In genomic region chr2:210611466-210611865, GRCh38 we compare ENCODE assay signal across 21 cellular contexts. TPM values are rescaled to one million over a fixed set of nuclear protein-coding genes. Genes with fewer than 3 reads are reported as not detected.
A peak's percentile ranks its signal among the peaks of the same experiment; 100 is the strongest.
DNase-seq lines count a peak whose midpoint lies in the region; ATAC-seq and TF ChIP-seq lines count a peak whose summit lies in the region.
"Had no signal": no experiment of that assay in that cellular context is flagged by ENCODE, and none has a peak within 500 bp of the region (broad histone marks: within the 10 kb centered on the region; RNA-seq: fewer than 3 reads in every experiment).

No MANE protein-coding gene starts in this region.

- no peaks in the 10 kb centered on the region for H3K4me1 Mint-ChIP-seq in neural progenitor cell
- H3K4me1 Mint-ChIP-seq: activated B cell treated with CpG ODN at 0.5 μM for 24 hours, T-helper 17 cell had no signal

- no peak overlapping the region for H3K9ac ChIP-seq in neural progenitor cell

- H3F3A ChIP-seq in neural progenitor cell (ENCODE audit: low read depth), result no peaks in the 10 kb centered on the region

- H3K36me3 ChIP-seq in neural progenitor cell, result no peaks in the 10 kb centered on the region
- H3K36me3 ChIP-seq: gastrocnemius medialis had no signal

- no peaks in the 10 kb centered on the region for H3K27me3 ChIP-seq in neural progenitor cell
- H3K27me3 ChIP-seq: gastrocnemius medialis had no signal

- no peak overlapping the region for H3K27ac ChIP-seq in neural progenitor cell
- H3K27ac ChIP-seq: 22Rv1, epithelial cell of prostate, gastrocnemius medialis had no signal

- no peak overlapping the region for H2AFZ ChIP-seq in neural progenitor cell (replicated peaks)

- no peaks in the 10 kb centered on the region for H4K20me1 ChIP-seq in neural progenitor cell (ENCODE audit: low read depth)

- no peaks in the 10 kb centered on the region for H3K36me3 Mint-ChIP-seq in neural progenitor cell
- H3K36me3 Mint-ChIP-seq: type B pancreatic cell had no signal

- TF ChIP-seq CTCF in neural progenitor cell (IDR thresholded peaks at IDR 0.05), result no peak

- no peaks in the 10 kb centered on the region for H3K9me3 Mint-ChIP-seq in neural progenitor cell
- H3K9me3 Mint-ChIP-seq: type B pancreatic cell had no signal

- ATAC-seq in GM18498 (IDR thresholded peaks at IDR 0.05; ENCODE audit: unreplicated experiment) (peak; percentile 83), GM19455 (IDR thresholded peaks at IDR 0.05; ENCODE audit: unreplicated experiment) (peak; percentile 70), HG02623 (IDR thresholded peaks at IDR 0.05; ENCODE audit: unreplicated experiment) (peak; percentile 54), HG03196 (IDR thresholded peaks at IDR 0.05; ENCODE audit: unreplicated experiment) (peak; percentile 70)
- ATAC-seq: gastrocnemius medialis, T-helper 17 cell had no signal

- no peak for TF ChIP-seq POLR2A in erythroblast (IDR thresholded peaks at IDR 0.05; ENCODE audit: low read length)

- H3K27me3 Mint-ChIP-seq in neural progenitor cell (ENCODE audit: insufficient read depth, low read depth), result no peaks in the 10 kb centered on the region
- H3K27me3 Mint-ChIP-seq: T-helper 17 cell, type B pancreatic cell had no signal

- no peaks in the 10 kb centered on the region for H3K4me1 ChIP-seq in neural progenitor cell
- H3K4me1 ChIP-seq: gastrocnemius medialis had no signal

- no peak overlapping the region for H3K4me3 ChIP-seq in neural progenitor cell
- H3K4me3 ChIP-seq: gastrocnemius medialis had no signal

- H3K9me3 ChIP-seq in neural progenitor cell (ENCODE audit: low read depth), result no peaks in the 10 kb centered on the region
- H3K9me3 ChIP-seq: gastrocnemius medialis had no signal

- H3K79me2 ChIP-seq in neural progenitor cell (ENCODE audit: low read depth), result no peaks in the 10 kb centered on the region

- no peak overlapping the region for H3K4me3 Mint-ChIP-seq in neural progenitor cell
- H3K4me3 Mint-ChIP-seq: activated B cell treated with CpG ODN at 0.5 μM for 24 hours, T-helper 17 cell, type B pancreatic cell had no signal

- H3K27ac Mint-ChIP-seq in neural progenitor cell, result no peak overlapping the region
- H3K27ac Mint-ChIP-seq: activated B cell treated with CpG ODN at 0.5 μM for 24 hours, T-helper 17 cell, type B pancreatic cell had no signal

- DNase-seq in neural progenitor cell (ENCODE audit: low spot score) (no peak), erythroblast (lab: John Stamatoyannopoulos, UW) (no peak), epidermal melanocyte (ENCODE audit: insufficient read length, low spot score) (no peak), inferior parietal cortex (ENCODE audit: extremely low spot score) (no peak)
- DNase-seq: activated B cell treated with CpG ODN at 0.5 μM for 24 hours; cortex of kidney; gastrocnemius medialis; GDM1; NCI-H2081; NCI-H526; OCI-M1; retina; stimulated activated naive CD4-positive, alpha-beta T cell treated with Interleukin-2 at 50 U/mL for 16 hours; T-helper 17 cell had no signal

- H3K4me2 ChIP-seq in neural progenitor cell, result no peak overlapping the region

RNA-seq across cellular contexts. Expression of gene CPS1, which starts 55.1 kb away (rescaled TPM):
- total RNA-seq in neural progenitor cell (ENCODE audit: low replicate concordance), result 73.2 and 86.8 TPM in 2 replicates
